In genomic region chr1:39470040-39470439, GRCh38 we compare ENCODE assay signal across 32 cellular contexts. TPM values are rescaled to one million over a fixed set of nuclear protein-coding genes. Genes with fewer than 3 reads are reported as not detected.
"Had no signal": no experiment of that assay in that cellular context is flagged by ENCODE, and none has a peak within 500 bp of the region (broad histone marks: within the 10 kb centered on the region; RNA-seq: fewer than 3 reads in every experiment).

No MANE protein-coding gene starts in this region.

- H3K4me2 ChIP-seq: smooth muscle cell had no signal

- H3K9me3 ChIP-seq: neutrophil, psoas muscle, right lobe of liver, sigmoid colon, spleen, stomach, thoracic aorta, thyroid gland, tibial nerve, upper lobe of left lung had no signal

- H3K27ac ChIP-seq: neutrophil, parathyroid adenoma, psoas muscle, right lobe of liver, sigmoid colon, stomach, thoracic aorta, thyroid gland, tibial nerve, upper lobe of left lung had no signal

- H3K27ac Mint-ChIP-seq: progenitor cell of endocrine pancreas; stimulated activated naive CD8-positive, alpha-beta T cell treated with anti-CD3 and anti-CD28 coated beads, Interleukin-15, Interleukin-2, amounts not matched to agents 100 ng/mL and 50 ng/mL, for 24 hours had no signal

- H3K9ac ChIP-seq: parathyroid adenoma had no signal

- H3K4me1 ChIP-seq: parathyroid adenoma, psoas muscle, right lobe of liver, tibial nerve, upper lobe of left lung had no signal

- H2AFZ ChIP-seq: parathyroid adenoma had no signal

- H3K4me3 ChIP-seq: psoas muscle, right lobe of liver, sigmoid colon, smooth muscle cell, spleen, stomach, thoracic aorta, thyroid gland, tibial nerve, upper lobe of left lung had no signal

- FAIRE-seq: urothelium cell line had no signal

- DNase-seq: naive B cell; naive thymus-derived CD8-positive, alpha-beta T cell; nephron progenitor cell; nucleus accumbens; posterior cingulate gyrus; psoas muscle; right cardiac atrium; right lobe of liver; sigmoid colon; spleen; stimulated activated CD4-positive, alpha-beta T cell treated with anti-CD3 and anti-CD28 coated beads, Interleukin-12 subunit alpha, Interleukin-12 subunit beta, amount 100 ng/mL, for 4 hours; stimulated activated CD4-positive, alpha-beta T cell treated with anti-CD3 and anti-CD28 coated beads, Interleukin-1b, Interleukin-23, amount 100 ng/mL, for 48 hours; stimulated activated CD4-positive, alpha-beta T cell treated with anti-CD3 and anti-CD28 coated beads, Interleukin-4, amount 100 ng/mL, for 1 hour; stimulated activated CD4-positive, alpha-beta T cell treated with anti-CD3 and anti-CD28 coated beads, Interleukin-4, amount 100 ng/mL, for 4 hours; stimulated activated CD8-positive, alpha-beta memory T cell treated with anti-CD3 and anti-CD28 coated beads, Interleukin-4, amount 100 ng/mL, for 48 hours; stimulated activated naive CD4-positive, alpha-beta T cell treated with Interleukin-2 at 50 U/mL for 16 hours; stomach; thyroid gland; trophoblast cell; upper lobe of left lung had no signal

- H3K9me3 Mint-ChIP-seq: naive B cell; naive thymus-derived CD8-positive, alpha-beta T cell; natural killer cell treated with Interleukin-12 subunit alpha and Interleukin-12 subunit beta and Interleukin-15 and Interleukin-18, amount 100 ng/mL, for 72 hours; nephron progenitor cell; neural crest cell; stimulated activated naive CD8-positive, alpha-beta T cell treated with anti-CD3 and anti-CD28 coated beads, Interleukin-15, Interleukin-2, amounts not matched to agents 100 ng/mL and 50 ng/mL, for 24 hours had no signal

- H3K27me3 Mint-ChIP-seq: naive B cell; naive thymus-derived CD8-positive, alpha-beta T cell; natural killer cell treated with Interleukin-12 subunit alpha and Interleukin-12 subunit beta and Interleukin-15 and Interleukin-18, amount 100 ng/mL, for 72 hours; progenitor cell of endocrine pancreas; stimulated activated naive CD8-positive, alpha-beta T cell treated with anti-CD3 and anti-CD28 coated beads, Interleukin-15, Interleukin-2, amounts not matched to agents 100 ng/mL and 50 ng/mL, for 24 hours had no signal

- H3K4me3 Mint-ChIP-seq: naive B cell; naive thymus-derived CD8-positive, alpha-beta T cell; natural killer cell treated with Interleukin-12 subunit alpha and Interleukin-12 subunit beta and Interleukin-15 and Interleukin-18, amount 100 ng/mL, for 72 hours; nephron progenitor cell; neural crest cell; stimulated activated naive CD8-positive, alpha-beta T cell treated with anti-CD3 and anti-CD28 coated beads, Interleukin-15, Interleukin-2, amounts not matched to agents 100 ng/mL and 50 ng/mL, for 24 hours had no signal

- H3K4me1 Mint-ChIP-seq: nephron progenitor cell, neural crest cell had no signal

- ATAC-seq: naive thymus-derived CD8-positive, alpha-beta T cell; natural killer cell treated with Interleukin-12 subunit alpha and Interleukin-12 subunit beta and Interleukin-15 and Interleukin-18, amount 100 ng/mL, for 72 hours; psoas muscle; right cardiac atrium had no signal

- H3K27me3 ChIP-seq: neutrophil, right lobe of liver, sigmoid colon, spleen, stomach, thyroid gland, tibial nerve, upper lobe of left lung had no signal

RNA-seq across cellular contexts. Expression of gene BMP8A, which starts 21.4 kb away (rescaled TPM):
- total RNA-seq: naive thymus-derived CD8-positive, alpha-beta T cell; osteocyte; psoas muscle; stomach; subcutaneous adipose tissue; thoracic aorta had no signal
- polyA plus RNA-seq: naive thymus-derived CD8-positive, alpha-beta T cell; stomach had no signal
